In genomic region chr13:100815476-100816046, GRCh38 we compare ENCODE assay signal across 17 cellular contexts.
DNase-seq lines count a peak whose midpoint lies in the region; ATAC-seq and TF ChIP-seq lines count a peak whose summit lies in the region.
"Had no signal": no experiment of that assay in that cellular context is flagged by ENCODE, and none has a peak within 500 bp of the region (broad histone marks: within the 10 kb centered on the region; RNA-seq: fewer than 3 reads in every experiment).

No MANE protein-coding gene starts in this region.

- H3K27ac ChIP-seq in mammary epithelial cell (ENCODE audit: insufficient read depth, low read depth, low read length) (no peak overlapping the region), breast epithelium (no peak overlapping the region), mesenchymal stem cell (ENCODE audit: low read length, poor library complexity, severe bottlenecking) (no peak overlapping the region)

- in situ Hi-C loops in mammary epithelial cell (cut with MboI; ENCODE audit: low sequenced_read_pairs in 2 of 2), result no loop called here

- peak overlapping the region; percentile 2 for H4K91ac ChIP-seq in mesenchymal stem cell (ENCODE audit: low read length)

- H3K23ac ChIP-seq in mesenchymal stem cell (ENCODE audit: low read length in 2 of 2), result no peak overlapping the region

- H3K4me2 ChIP-seq in mammary epithelial cell (ENCODE audit: insufficient read depth, low read depth, low read length) (no peak overlapping the region), mesenchymal stem cell (ENCODE audit: low read length, poor library complexity, severe bottlenecking) (no peak overlapping the region)

- dilution Hi-C loops in mammary epithelial cell (cut with HindIII; ENCODE audit: low sequenced_read_pairs), result no loop called here

- ATAC-seq in esophagus mucosa, result peak; percentile 74
- ATAC-seq: PC-3 had no signal

- H2BK5ac ChIP-seq in mesenchymal stem cell (ENCODE audit: low read depth, low read length, poor library complexity, severe bottlenecking), result no peak overlapping the region

- H4K20me1 ChIP-seq in mammary epithelial cell (ENCODE audit: insufficient read depth, low read length), result no peaks in the 10 kb centered on the region

- 8% methylated on average over 3 of the region's 3 CpGs for WGBS in mammary epithelial cell (ENCODE audit: low coverage, missing lambda C conversion rate)
- WGBS in mesenchymal stem cell, result 27% methylated on average over 2 of the region's 3 CpGs

- no peak for TF ChIP-seq POLR2A in breast epithelium (IDR thresholded peaks at IDR 0.05)

- H3K9me3 ChIP-seq in mammary epithelial cell (replicated peaks; ENCODE audit: insufficient read depth, low read length) (no peaks in the 10 kb centered on the region), breast epithelium (no peaks in the 10 kb centered on the region), mesenchymal stem cell (ENCODE audit: control insufficient read depth, low read length) (peaks cover 5% of the 10 kb centered on the region)

- H3K9ac ChIP-seq in mammary epithelial cell (ENCODE audit: insufficient read depth, low read length) (no peak overlapping the region), mesenchymal stem cell (ENCODE audit: low read length) (no peak overlapping the region)

- H2BK12ac ChIP-seq in mesenchymal stem cell (ENCODE audit: low read length in 2 of 2), result no peak overlapping the region

- no peaks in the 10 kb centered on the region for H3K79me2 ChIP-seq in mammary epithelial cell (ENCODE audit: insufficient read depth, low read length)

- H3K36me3 ChIP-seq in mammary epithelial cell (ENCODE audit: insufficient read depth, low read length), result no peaks in the 10 kb centered on the region
- no peaks in the 10 kb centered on the region for H3K36me3 ChIP-seq in breast epithelium
- no peaks in the 10 kb centered on the region for H3K36me3 ChIP-seq in mesenchymal stem cell (ENCODE audit: control insufficient read depth in 1 of 2, insufficient read depth in 2 of 2, low read depth in 1 of 2, low read length in 2 of 2)

- CTCF ChIA-PET in mammary epithelial cell (lab: Charles Lee; ENCODE audit: low non-redundant PET), result no interaction called here

- H3K18ac ChIP-seq in mesenchymal stem cell (ENCODE audit: low read depth in 1 of 2, low read length in 2 of 2), result no peak overlapping the region

- H2AFZ ChIP-seq in mammary epithelial cell (ENCODE audit: low read depth, low read length) (no peak overlapping the region), mesenchymal stem cell (ENCODE audit: low read depth, low read length) (no peak overlapping the region)

- H3K14ac ChIP-seq in mesenchymal stem cell (ENCODE audit: low read length in 2 of 2), result peak overlapping the region in 1 of 2 experiments; percentile 32

- no peak overlapping the region for H3K4me3 ChIP-seq in mammary epithelial cell (replicated peaks in 1 of 3; ENCODE audit: insufficient read depth in 1 of 3, low read depth in 2 of 3, low read length in 3 of 3)
- no peak overlapping the region for H3K4me3 ChIP-seq in breast epithelium
- no peak overlapping the region for H3K4me3 ChIP-seq in mesenchymal stem cell (ENCODE audit: insufficient read depth in 1 of 2, low read depth in 1 of 2, low read length in 2 of 2)

- no TSS peak for BruUV-seq in mammary epithelial cell (replicated peaks; lab: Mats Ljungman, UMichigan)

- no peak for TF ChIP-seq CTCF in mammary epithelial cell (conservative IDR thresholded peaks at IDR 0.05 in 1 of 2, IDR thresholded peaks at IDR 0.05 in 1 of 2; ENCODE audit: extremely low read depth in 1 of 2, insufficient read depth in 1 of 2, low read depth in 1 of 2, low read length in 2 of 2)
- TF ChIP-seq CTCF in breast epithelium (IDR thresholded peaks at IDR 0.05), result no peak

- no peak overlapping the region for H2BK15ac ChIP-seq in mesenchymal stem cell (ENCODE audit: low read depth, poor library complexity, severe bottlenecking)

- intact Hi-C loops in mammary epithelial cell (cut with micrococcal nuclease), result no loop called here
- intact Hi-C loops in breast epithelium (cut with DNase I; ENCODE audit: low total_unique reads), result no loop called here

- DNase-seq in mammary epithelial cell (peak; percentile 37), breast epithelium (ENCODE audit: low spot score in 2 of 2) (no peak), mesenchymal stem cell (no peak), germinal center (ENCODE audit: low spot score) (no peak), GM19240 (ENCODE audit: insufficient read length, low spot score) (no peak), GM19238 (ENCODE audit: insufficient read length, low spot score) (no peak)
- DNase-seq in stimulated activated CD4-positive, alpha-beta T cell treated with anti-CD3 and anti-CD28 coated beads, Interleukin-4, amount 100 ng/mL, for 1 hour, result no peak
- DNase-seq: C1 segment of cervical spinal cord; DMS53; HFFc6; KG1; NCI-H1092; NCI-H2107; NCI-H69; NK-92 treated with Interleukin-12 subunit alpha and Interleukin-12 subunit beta, amount 100 ng/mL, for 24 hours; PC-3 had no signal

- H3K27me3 ChIP-seq in mammary epithelial cell (ENCODE audit: insufficient read depth, low read length) (no peaks in the 10 kb centered on the region), breast epithelium (no peaks in the 10 kb centered on the region), mesenchymal stem cell (ENCODE audit: control insufficient read depth in 1 of 2, insufficient read depth in 1 of 2, low read length in 2 of 2) (peaks cover 0 to 10% of the 10 kb centered on the region in 2 experiments)

- H2AK5ac ChIP-seq in mesenchymal stem cell (ENCODE audit: low read length, severe bottlenecking), result no peak overlapping the region

- H3K4me1 ChIP-seq in mammary epithelial cell (ENCODE audit: insufficient read depth, low read length) (no peaks in the 10 kb centered on the region), breast epithelium (no peaks in the 10 kb centered on the region), mesenchymal stem cell (ENCODE audit: control insufficient read depth, insufficient read depth, low read depth, low read length) (no peaks in the 10 kb centered on the region)

- H4K8ac ChIP-seq in mesenchymal stem cell (ENCODE audit: low read length), result no peak overlapping the region

- no peak overlapping the region for H3K4ac ChIP-seq in mesenchymal stem cell (ENCODE audit: low read depth in 1 of 2, low read length in 2 of 2)

- H2BK120ac ChIP-seq in mesenchymal stem cell (ENCODE audit: low read depth, low read length), result no peak overlapping the region

- H3K79me1 ChIP-seq in mesenchymal stem cell (replicated peaks; ENCODE audit: low read length, poor library complexity, severe bottlenecking), result no peaks in the 10 kb centered on the region
